ENCODE assay signal across 8 cellular contexts in genomic region chr13:60163525-60164471, GRCh38. TPM values are rescaled to one million over a fixed set of nuclear protein-coding genes. Genes with fewer than 3 reads are reported as not detected.
DNase-seq lines count a peak whose midpoint lies in the region; ATAC-seq and TF ChIP-seq lines count a peak whose summit lies in the region.

DIAPH3 (minus strand) TSS chr13:60163928; CDS start chr13:60163766, 162 bp downstream.

- peak within 1 kb of the TSS; percentile 90 for H2AFZ ChIP-seq in IMR-90 (replicated peaks; ENCODE audit: low read length, poor library complexity)

- peak within 1 kb of the TSS; percentile 96 for H3K9ac ChIP-seq in IMR-90 (ENCODE audit: low read depth, low read length)

- H3K14ac ChIP-seq in IMR-90 (replicated peaks; ENCODE audit: low read depth, low read length): peak within 1 kb of the TSS; percentile 96

- H3K36me3 ChIP-seq in IMR-90 (ENCODE audit: control insufficient read depth, insufficient read depth, low read length): no peaks in the 10 kb centered on the region

- no peak for TF ChIP-seq CTCF in IMR-90 (conservative IDR thresholded peaks at IDR 0.05; ENCODE audit: low read depth, low read length)

- peak within 1 kb of the TSS; percentile 92 for H3K56ac ChIP-seq in IMR-90 (ENCODE audit: extremely low read depth, insufficient read depth, low read length)

- H2BK20ac ChIP-seq in IMR-90 (ENCODE audit: low read depth, low read length): peak within 1 kb of the TSS; percentile 75

- ATAC-seq in GM21528 (IDR thresholded peaks at IDR 0.05; ENCODE audit: low FRiP score, unreplicated experiment) (peak; percentile 100), IMR-90 (ENCODE audit: low read depth) (peak; percentile 99)

- H2BK15ac ChIP-seq in IMR-90 (ENCODE audit: low read depth, low read length): peak within 1 kb of the TSS; percentile 69

- TSS peak; percentile 74 for BruUV-seq in IMR-90 (replicated peaks; lab: Mats Ljungman, UMichigan)

- POLR2A ChIA-PET in IMR-90 (lab: Charles Lee; ENCODE audit: unreplicated experiment): interaction anchor here (0.6 kb wide), 1 partner anchor 89 kb away, joined by 4 read pairs; no protein-coding TSS in a partner anchor

- H3K23ac ChIP-seq in IMR-90 (ENCODE audit: low read depth, low read length): peak within 1 kb of the TSS; percentile 89

- dilution Hi-C loops in IMR-90 (cut with HindIII; ENCODE audit: low sequenced_read_pairs, unreplicated experiment): no loop called here

- H3K9me3 ChIP-seq in IMR-90 (ENCODE audit: control insufficient read depth, insufficient read depth, low read length): no peaks in the 10 kb centered on the region
- H3K9me3 ChIP-seq in mononuclear cell (ENCODE audit: low read depth, low read length): no peaks in the 10 kb centered on the region

- peak within 1 kb of the TSS; percentile 79 for H2BK120ac ChIP-seq in IMR-90 (ENCODE audit: low read depth, low read length)

- H2AK5ac ChIP-seq in IMR-90 (ENCODE audit: low read depth, low read length): peak within 1 kb of the TSS; percentile 63

- CTCF ChIA-PET in IMR-90 (lab: Yijun Ruan, JAX): interaction anchor here (0.9 kb wide), 1 partner anchor 8 kb away, joined by 3 read pairs; no protein-coding TSS in a partner anchor

- in situ Hi-C loops in IMR-90 (cut with MboI; ENCODE audit: low sequenced_read_pairs): no loop called here

- peak within 1 kb of the TSS; percentile 87 for H3K4ac ChIP-seq in IMR-90 (ENCODE audit: low read depth, low read length)

- peaks cover 22 to 40% of the 10 kb centered on the region in 2 experiments for H3K79me1 ChIP-seq in IMR-90 (ENCODE audit: low read depth in 1 of 2, low read length in 2 of 2)

- H3K4me2 ChIP-seq in IMR-90 (ENCODE audit: low read depth, low read length): peak within 1 kb of the TSS; percentile 87

- no peaks in the 10 kb centered on the region for H3K9me1 ChIP-seq in IMR-90 (ENCODE audit: insufficient read depth, low read length)

- peak; percentile 80 for TF ChIP-seq POLR2A in IMR-90 (IDR thresholded peaks at IDR 0.05; ENCODE audit: low read depth, low read length)

- H3K4me3 ChIP-seq in IMR-90 (ENCODE audit: insufficient read depth, low read depth, low read length) (peak within 1 kb of the TSS; percentile 64), mononuclear cell (ENCODE audit: low read length) (peak within 1 kb of the TSS; percentile 74)

- intact Hi-C loops in IMR-90 (cut with micrococcal nuclease): loop anchor here (2.0 to 10.0 kb wide), 4 partner anchors 233 to 479 kb away; partner anchors contain the start of gene TDRD3

- H2BK5ac ChIP-seq in IMR-90 (ENCODE audit: low read depth, low read length, poor library complexity, severe bottlenecking): peak within 1 kb of the TSS; percentile 84

- WGBS in IMR-90 (ENCODE audit: extremely low coverage in 2 of 2, insufficient read length in 1 of 2), 2 experiments: 0% methylated on average over 24 of the region's 62 CpGs; no CpG with 5 or more reads in 1 of the 2 experiments

- H3K27ac ChIP-seq in IMR-90 (ENCODE audit: insufficient read depth, low read length): peak within 1 kb of the TSS; percentile 95

- H4K8ac ChIP-seq in IMR-90 (ENCODE audit: low read depth in 2 of 2, low read length in 2 of 2): peak within 1 kb of the TSS; percentile 88 to 89

- H3K4me1 ChIP-seq in IMR-90 (ENCODE audit: control insufficient read depth, insufficient read depth, low read length) (peaks cover 4% of the 10 kb centered on the region; the same call in 1 of the 2 replicates), mononuclear cell (ENCODE audit: insufficient read depth, low read length) (peaks cover 14% of the 10 kb centered on the region)

- no peaks in the 10 kb centered on the region for H3K27me3 ChIP-seq in IMR-90 (ENCODE audit: control insufficient read depth, insufficient read depth, low read length)
- H3K27me3 ChIP-seq in mononuclear cell (ENCODE audit: insufficient read depth, low read length): no peaks in the 10 kb centered on the region

- peak within 1 kb of the TSS; percentile 76 for H3K18ac ChIP-seq in IMR-90 (ENCODE audit: low read depth, low read length)

- H4K5ac ChIP-seq in IMR-90 (ENCODE audit: low read depth, low read length): peak within 1 kb of the TSS; percentile 73

- H2AK9ac ChIP-seq in IMR-90 (replicated peaks; ENCODE audit: low read depth, low read length, poor library complexity): peak within 1 kb of the TSS; percentile 96

- DNase-seq in DMS 273 treated with DMSO at 0.1 percent for 48 hours (lab: John Stamatoyannopoulos, UW) (peak; percentile 75), IMR-90 (peak; percentile 95), OCI-M1 (lab: John Stamatoyannopoulos, UW) (peak; percentile 98), activated T-cell treated with anti-CD3 and anti-CD28 coated beads for 24 hours (ENCODE audit: low read depth) (peak; percentile 91), epidermal melanocyte (ENCODE audit: insufficient read length, low spot score) (peak; percentile 91)
- DNase-seq in stimulated activated CD8-positive, alpha-beta memory T cell treated with anti-CD3 and anti-CD28 coated beads, Interleukin-4, amount 100 ng/mL, for 1 hour (ENCODE audit: low read depth in 2 of 2, low spot score in 1 of 2): peak; percentile 76 to 84

- peak within 1 kb of the TSS; percentile 88 for H4K91ac ChIP-seq in IMR-90 (ENCODE audit: insufficient read depth, low read depth, low read length)

- no peak for TF ChIP-seq RAD21 in IMR-90 (IDR thresholded peaks at IDR 0.05; ENCODE audit: low read length)

- H4K20me1 ChIP-seq in IMR-90 (ENCODE audit: insufficient read depth, low read length): 0 out of 2 replicates have a peak, but pooled peaks cover 1% of the 10 kb centered on the region

TF ChIP-seq in IMR-90, 13 proteins besides CTCF, POLR2A, EP300 and RAD21:
- no peak for TF ChIP-seq RFX5 (IDR thresholded peaks at IDR 0.05; ENCODE audit: low read depth, low read length)
- peak; percentile 75 for TF ChIP-seq FOS (IDR thresholded peaks at IDR 0.05; ENCODE audit: low read depth, low read length)
- TF ChIP-seq ELK1 (IDR thresholded peaks at IDR 0.05; ENCODE audit: borderline replicate concordance, low read depth, low read length): no peak
- TF ChIP-seq CEBPB (IDR thresholded peaks at IDR 0.05; ENCODE audit: low read depth, low read length): no peak
- no peak for TF ChIP-seq NFE2L2 (IDR thresholded peaks at IDR 0.05; ENCODE audit: low read depth, low read length)
- peak; percentile 83; the same call in 1 of the 2 replicates for TF ChIP-seq MXI1 (IDR thresholded peaks at IDR 0.05; ENCODE audit: borderline replicate concordance, low read depth, low read length)
- no peak for TF ChIP-seq SMC3 (IDR thresholded peaks at IDR 0.05; ENCODE audit: low read depth, low read length)
- no peak for TF ChIP-seq MAFK (IDR thresholded peaks at IDR 0.05; ENCODE audit: low read depth, low read length)
- TF ChIP-seq USF2 (IDR thresholded peaks at IDR 0.05; ENCODE audit: low read depth, low read length): no peak
- TF ChIP-seq BHLHE40 (IDR thresholded peaks at IDR 0.05; ENCODE audit: low read depth, low read length): no peak
- 0 out of 2 replicates have a peak, but pooled peaks have one; percentile 44 for TF ChIP-seq CHD1 (IDR thresholded peaks at IDR 0.05; ENCODE audit: low read depth, low read length)
- TF ChIP-seq RCOR1 (IDR thresholded peaks at IDR 0.05; ENCODE audit: insufficient replicate concordance, low read length): no peak

RNA-seq across cellular contexts. Expression of gene DIAPH3, which starts in this region (rescaled TPM):
- total RNA-seq in IMR-90 (2012; rRNA removed): 9.3 and 16.1 TPM in 2 replicates
- polyA plus RNA-seq in IMR-90 (2012; rRNA removed): 8.5 and 8.9 TPM in 2 replicates
- 1.3 and 1.5 TPM in 2 replicates for polyA plus RNA-seq in IMR-90 (2012; cell fraction: cytosol; rRNA removed)
- polyA plus RNA-seq in IMR-90 (2012; cell fraction: nucleus; rRNA removed; ENCODE audit: low replicate concordance): 1.0 and 5.1 TPM in 2 replicates
- total RNA-seq in mononuclear cell: 0.21 TPM

Comparison
In these comparisons a context has a peak if more than half of its experiments do, and no peak if none do; other contexts are left out.
1. Peak in every context shown above with its lines: DNase-seq, ATAC-seq, H3K4me3 ChIP-seq and H3K27ac ChIP-seq.